ENCODE assay signal across 1 cellular context in genomic region chr1:238861342-238861741, GRCh38.
TF ChIP-seq lines count a peak whose summit lies in the region.

No MANE protein-coding gene starts in this region.

TF ChIP-seq in SK-N-SH, 30 proteins besides CTCF, POLR2A, EP300 and RAD21 (continued from another document):
- no peak for TF ChIP-seq REST (IDR thresholded peaks at IDR 0.05; ENCODE audit: low read depth, low read length)
- TF ChIP-seq EZH2phosphoT487 (IDR thresholded peaks at IDR 0.05; ENCODE audit: borderline replicate concordance, low read depth) = no peak
- no peak for TF ChIP-seq YY1 (IDR thresholded peaks at IDR 0.05; ENCODE audit: low read depth)
- TF ChIP-seq GATA2 (CRISPR knock-in tag; IDR thresholded peaks at IDR 0.05) = no peak
- TF ChIP-seq TAF1 (IDR thresholded peaks at IDR 0.05; ENCODE audit: borderline replicate concordance, low read depth, low read length) = no peak
- no peak for TF ChIP-seq ELF1 (IDR thresholded peaks at IDR 0.05)
- TF ChIP-seq RFX5 (IDR thresholded peaks at IDR 0.05; ENCODE audit: low read length) = no peak
- no peak for TF ChIP-seq FOSL2 (IDR thresholded peaks at IDR 0.05; ENCODE audit: borderline replicate concordance, low read depth)
- TF ChIP-seq MAX (IDR thresholded peaks at IDR 0.05; ENCODE audit: low read depth) = no peak
- no peak for TF ChIP-seq RCOR1 (IDR thresholded peaks at IDR 0.05; ENCODE audit: low read length)
- TF ChIP-seq USF2 (IDR thresholded peaks at IDR 0.05; ENCODE audit: borderline replicate concordance, low read depth, low read length) = no peak
- TF ChIP-seq GABPA (IDR thresholded peaks at IDR 0.05; ENCODE audit: low read depth) = no peak
- TF ChIP-seq USF1 (IDR thresholded peaks at IDR 0.05; ENCODE audit: borderline replicate concordance, low read depth) = no peak
- TF ChIP-seq SMC3 (IDR thresholded peaks at IDR 0.05; ENCODE audit: low read depth, low read length) = no peak
